ENCODE assay signal across 8 cellular contexts in genomic region chr17:2373179-2373578, GRCh38.
"Had no signal": no experiment of that assay in that cellular context is flagged by ENCODE, and none has a peak within 500 bp of the region (broad histone marks: within the 10 kb centered on the region; RNA-seq: fewer than 3 reads in every experiment).

No MANE protein-coding gene starts in this region.

- ATAC-seq: HCT116 had no signal

- H3K9me3 ChIP-seq: HAP-1 had no signal

- H3K4me1 ChIP-seq: HAP-1 had no signal

- H3K4me3 ChIP-seq: GM23248, HAP-1 had no signal

- DNase-seq: GM23248, GOT3, H7, HFFc6 had no signal

- H3K4me1 Mint-ChIP-seq: IgD-negative memory B cell had no signal

- H3K4me3 Mint-ChIP-seq: HFFc6, IgD-negative memory B cell had no signal

- H3K36me3 Mint-ChIP-seq: IgD-negative memory B cell had no signal

- H3K9ac ChIP-seq: GM23248 had no signal

- H3K27ac ChIP-seq: GM23248, HL-60 had no signal

- H2AFZ ChIP-seq: GM23248 had no signal

- H3K27ac Mint-ChIP-seq: HFFc6 had no signal

- H3K9me3 Mint-ChIP-seq: HFFc6, IgD-negative memory B cell had no signal
